In the genomic region with DNA sequence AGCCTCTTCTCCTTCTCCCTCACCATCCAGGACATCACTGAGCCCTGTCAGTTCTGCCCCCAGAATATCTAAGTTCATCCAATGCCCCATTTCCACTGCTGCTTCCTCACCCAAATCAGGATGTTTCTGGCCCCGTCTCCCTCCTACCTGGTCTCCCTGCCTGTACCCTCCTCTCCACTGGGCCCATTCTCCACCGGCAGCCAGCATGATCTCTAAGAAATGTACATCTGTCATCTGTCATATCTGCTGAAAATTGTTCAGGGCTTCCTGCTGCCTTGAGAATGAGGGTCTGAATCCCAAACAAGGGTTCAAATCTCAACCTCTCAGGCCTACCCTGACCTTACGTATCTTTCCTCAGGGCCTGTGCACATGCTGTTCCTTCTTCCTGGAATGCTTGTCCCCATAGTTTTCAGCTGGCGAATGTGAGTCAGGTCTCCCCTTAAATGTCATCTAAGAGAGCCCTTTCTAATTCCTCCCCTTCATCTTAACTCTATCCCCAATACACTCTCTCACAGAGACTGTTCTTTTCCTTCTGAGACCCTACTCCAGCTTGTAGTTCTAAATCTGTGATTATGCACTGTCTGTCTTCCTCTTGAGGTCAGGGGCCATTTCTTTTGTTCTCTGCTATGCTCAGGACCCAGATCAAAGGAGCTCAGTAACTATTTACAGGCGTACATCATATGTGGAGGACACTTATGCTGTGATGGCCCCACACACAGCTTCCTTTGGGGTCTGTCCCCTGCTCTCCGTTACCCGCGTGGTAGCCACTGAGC, we compare ENCODE assay signal across 8 cellular contexts. TPM values are rescaled to one million over a fixed set of nuclear protein-coding genes. Genes with fewer than 3 reads are reported as not detected.
DNase-seq lines count a peak whose midpoint lies in the region; ATAC-seq, FAIRE-seq and TF ChIP-seq lines count a peak whose summit lies in the region.

No MANE protein-coding gene starts in this region.

- H3K27ac Mint-ChIP-seq in CD8-positive, alpha-beta memory T cell = peak overlapping the region in 6 of 8 donors; percentile 81 to 94 (median 90)

- ATAC-seq in SK-N-SH treated with all-trans-retinoic acid at 6 μM for 48 hours = no peak

- peaks cover 11 to 43% (median 13%) of the 10 kb centered on the region in 3 donors for H3K36me3 Mint-ChIP-seq in CD8-positive, alpha-beta memory T cell

- WGBS in esophagus squamous epithelium, 2 donors = 56 to 57% methylated on average over 8 of the region's 8 CpGs

- no peak overlapping the region for H3K9ac ChIP-seq in rectal smooth muscle tissue (ENCODE audit: low read length)

- TF ChIP-seq POLR2A in esophagus squamous epithelium (IDR thresholded peaks at IDR 0.05) (no peak), H54 (IDR thresholded peaks at IDR 0.05; ENCODE audit: low read depth, low read length) (no peak)

- peaks cover 0 to 76% (median 0%) of the 10 kb centered on the region in 3 donors for H3K4me1 Mint-ChIP-seq in CD8-positive, alpha-beta memory T cell

- intact Hi-C loops in esophagus squamous epithelium (cut with DNase I) = no loop called here

- no peak for DNase-seq in CD8-positive, alpha-beta memory T cell
- DNase-seq in esophagus squamous epithelium (lab: John Stamatoyannopoulos, UW) (no peak), DMS153 treated with DMSO at 0.1 percent for 48 hours (lab: John Stamatoyannopoulos, UW; ENCODE audit: unreplicated experiment) (no peak), H54 (ENCODE audit: insufficient read length, low spot score) (no peak), cerebellar nuclear complex (lab: John Stamatoyannopoulos, UW) (no peak)
- no peak for DNase-seq in activated effector memory CD4-positive, alpha-beta T cell treated with anti-CD3 and anti-CD28 coated beads, Interleukin-2, amount 50 U/mL, for 16 hours

- no peak overlapping the region for H3K27ac ChIP-seq in CD8-positive, alpha-beta memory T cell (ENCODE audit: low read depth, low read length)
- H3K27ac ChIP-seq in esophagus squamous epithelium = peak overlapping the region; percentile 90 to 96 (median 94)
- peak overlapping the region; percentile 51 for H3K27ac ChIP-seq in rectal smooth muscle tissue (ENCODE audit: low read depth, low read length)

- peaks cover 89% of the 10 kb centered on the region for H3K4me1 ChIP-seq in CD8-positive, alpha-beta memory T cell (ENCODE audit: insufficient read depth, low read length)
- H3K4me1 ChIP-seq in esophagus squamous epithelium = peaks cover 80 to 98% (median 83%) of the 10 kb centered on the region in 3 donors
- peaks cover 27% of the 10 kb centered on the region for H3K4me1 ChIP-seq in rectal smooth muscle tissue (ENCODE audit: control insufficient read depth, insufficient read depth, low read length)

- peak overlapping the region; percentile 5 for H3K4me3 ChIP-seq in CD8-positive, alpha-beta memory T cell (ENCODE audit: low read length)
- H3K4me3 ChIP-seq in esophagus squamous epithelium = no peak overlapping the region
- no peak overlapping the region for H3K4me3 ChIP-seq in rectal smooth muscle tissue (ENCODE audit: low read length)

- no peak for TF ChIP-seq CTCF in esophagus squamous epithelium (IDR thresholded peaks at IDR 0.05)

- CTCF ChIA-PET in CD8-positive, alpha-beta memory T cell (lab: Charles Lee) = interaction anchor here (1.4 kb wide), 1 partner anchor 24 kb away, joined by 3 read pairs; no protein-coding TSS in a partner anchor

- H3K9me3 Mint-ChIP-seq in CD8-positive, alpha-beta memory T cell = peaks cover 0 to 3% (median 0%) of the 10 kb centered on the region in 5 donors

- FAIRE-seq in H54 (lab: Jason Lieb, UNC) = no peak

- H3K4me3 Mint-ChIP-seq in CD8-positive, alpha-beta memory T cell = peak overlapping the region in 6 of 7 donors; percentile 51 to 88 (median 62)

- H3K27me3 ChIP-seq in CD8-positive, alpha-beta memory T cell (ENCODE audit: insufficient read depth, low read length, poor library complexity, severe bottlenecking) = no peaks in the 10 kb centered on the region
- no peaks in the 10 kb centered on the region for H3K27me3 ChIP-seq in esophagus squamous epithelium
- H3K27me3 ChIP-seq in rectal smooth muscle tissue (ENCODE audit: control insufficient read depth, insufficient read depth, low read length) = no peaks in the 10 kb centered on the region

- no peaks in the 10 kb centered on the region for H3K36me3 ChIP-seq in CD8-positive, alpha-beta memory T cell (ENCODE audit: insufficient read depth, low read length)
- H3K36me3 ChIP-seq in esophagus squamous epithelium = no peaks in the 10 kb centered on the region
- no peaks in the 10 kb centered on the region for H3K36me3 ChIP-seq in rectal smooth muscle tissue (ENCODE audit: control insufficient read depth, insufficient read depth, low read length)

- H3K27me3 Mint-ChIP-seq in CD8-positive, alpha-beta memory T cell = no peaks in the 10 kb centered on the region

- H3K9me3 ChIP-seq in CD8-positive, alpha-beta memory T cell (ENCODE audit: low read length) = no peaks in the 10 kb centered on the region
- no peaks in the 10 kb centered on the region for H3K9me3 ChIP-seq in esophagus squamous epithelium

- POLR2A ChIA-PET in CD8-positive, alpha-beta memory T cell (lab: Charles Lee) = interaction anchor here (0.5 to 0.9 kb wide), 2 partner anchors 37 to 78 kb away, joined by 3 to 5 read pairs; no protein-coding TSS in a partner anchor

TF ChIP-seq in SK-N-SH treated with all-trans-retinoic acid at 6 μM for 48 hours, 23 proteins besides CTCF, POLR2A, EP300 and RAD21:
- TF ChIP-seq ARNTL (CRISPR knock-in tag; IDR thresholded peaks at IDR 0.05; ENCODE audit: borderline replicate concordance, low read depth) (no peak), CSDC2 (CRISPR knock-in tag; IDR thresholded peaks at IDR 0.05) (peak; percentile 70; the same call in 1 of the 2 replicates)

RNA-seq across cellular contexts. Expression of a gene that starts 40.8 kb away (rescaled TPM):
- total RNA-seq in CD8-positive, alpha-beta memory T cell = 10 to 100 TPM; 30.2 to 34.2 TPM
- 31.7 TPM for polyA plus RNA-seq in CD8-positive, alpha-beta memory T cell
- 100 to 1,000 TPM in 2 of 4 donors, 10 to 100 TPM in 2; 70.8 to 134 (median 105) TPM for total RNA-seq in esophagus squamous epithelium
